ENCODE assay signal across 17 cellular contexts in the genomic region with DNA sequence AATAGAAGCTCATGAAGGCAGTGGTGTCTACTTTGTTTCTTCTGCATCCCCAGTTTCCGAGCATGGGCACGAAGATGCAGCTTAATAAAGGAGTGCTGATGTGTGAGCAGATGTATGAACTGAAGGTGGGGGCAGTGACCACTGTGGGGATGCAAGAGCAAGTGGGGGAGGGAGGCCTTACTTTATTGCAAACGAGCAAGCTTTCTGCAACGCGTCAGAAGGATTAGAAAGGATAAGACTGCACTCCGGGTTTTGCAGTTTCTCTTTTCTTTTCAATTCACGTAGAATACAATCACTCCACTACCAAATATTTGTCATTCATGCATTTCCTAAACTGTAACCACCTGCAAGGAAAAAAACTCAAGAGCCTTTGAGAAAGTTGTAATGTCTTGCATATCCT. TPM values are rescaled to one million over a fixed set of nuclear protein-coding genes. Genes with fewer than 3 reads are reported as not detected.
DNase-seq lines count a peak whose midpoint lies in the region; ATAC-seq and TF ChIP-seq lines count a peak whose summit lies in the region.
"Had no signal": no experiment of that assay in that cellular context is flagged by ENCODE, and none has a peak within 500 bp of the region (broad histone marks: within the 10 kb centered on the region; RNA-seq: fewer than 3 reads in every experiment).

No MANE protein-coding gene starts in this region.

- ATAC-seq in activated naive CD8-positive, alpha-beta T cell treated with anti-CD3 and anti-CD28 coated beads, Interleukin-2, amount 10 ng/mL, durations not matched to agents 7 days and 5 days (ENCODE audit: low read depth), result no peak
- ATAC-seq in body of pancreas (no peak), HG03520 (IDR thresholded peaks at IDR 0.05; ENCODE audit: unreplicated experiment) (no peak)

- no peak overlapping the region for H3K27ac Mint-ChIP-seq in activated naive CD8-positive, alpha-beta T cell treated with anti-CD3 and anti-CD28 coated beads, Interleukin-2, amount 10 ng/mL, durations not matched to agents 7 days and 5 days
- H3K27ac Mint-ChIP-seq in activated naive CD8-positive, alpha-beta T cell treated with anti-CD3 and anti-CD28 coated beads for 36 hours, result no peak overlapping the region
- H3K27ac Mint-ChIP-seq: CD8-positive, alpha-beta memory T cell had no signal

- H3K36me3 Mint-ChIP-seq in activated naive CD8-positive, alpha-beta T cell treated with anti-CD3 and anti-CD28 coated beads, Interleukin-2, amount 10 ng/mL, durations not matched to agents 7 days and 5 days, result no peaks in the 10 kb centered on the region
- H3K36me3 Mint-ChIP-seq in activated naive CD8-positive, alpha-beta T cell treated with anti-CD3 and anti-CD28 coated beads for 36 hours, result no peaks in the 10 kb centered on the region
- H3K36me3 Mint-ChIP-seq: CD8-positive, alpha-beta memory T cell had no signal

- H3K27ac ChIP-seq in MM.1S (ENCODE audit: low read length), result no peak overlapping the region
- H3K27ac ChIP-seq in smooth muscle cell (ENCODE audit: low read depth), result no peak overlapping the region
- no peak overlapping the region for H3K27ac ChIP-seq in body of pancreas

- no peaks in the 10 kb centered on the region for H3K9me3 ChIP-seq in MM.1S (replicated peaks; ENCODE audit: insufficient read depth, low read length)
- H3K9me3 ChIP-seq in smooth muscle cell (replicated peaks; ENCODE audit: low read depth), result no peaks in the 10 kb centered on the region
- no peaks in the 10 kb centered on the region for H3K9me3 ChIP-seq in body of pancreas
- H3K9me3 ChIP-seq: BE2C, Caco-2 had no signal

- H2AFZ ChIP-seq in MM.1S (ENCODE audit: low read length) (peak overlapping the region; percentile 43), smooth muscle cell (ENCODE audit: low read depth) (peak overlapping the region; percentile 39)

- H4K20me1 ChIP-seq in MM.1S (ENCODE audit: insufficient read depth, low read length) (no peaks in the 10 kb centered on the region), smooth muscle cell (ENCODE audit: low read depth) (no peaks in the 10 kb centered on the region)

- TF ChIP-seq CTCF in MM.1S (IDR thresholded peaks at IDR 0.05; ENCODE audit: low read length) (no peak), smooth muscle cell (IDR thresholded peaks at IDR 0.05; ENCODE audit: borderline replicate concordance, insufficient read depth, poor library complexity, severe bottlenecking) (no peak), body of pancreas (IDR thresholded peaks at IDR 0.05) (no peak)

- H3K4me2 ChIP-seq in MM.1S (ENCODE audit: low read depth, low read length) (peak overlapping the region; percentile 35), smooth muscle cell (peak overlapping the region; percentile 74)

- WGBS in smooth muscle cell (ENCODE audit: low lambda C conversion rate), result 18% methylated on average over 7 of the region's 7 CpGs
- 33 to 34% methylated on average over 7 of the region's 7 CpGs for WGBS in body of pancreas, 2 donors

- intact Hi-C loops in body of pancreas (cut with DNase I), result no loop called here

- H3K27me3 Mint-ChIP-seq in activated naive CD8-positive, alpha-beta T cell treated with anti-CD3 and anti-CD28 coated beads, Interleukin-2, amount 10 ng/mL, durations not matched to agents 7 days and 5 days, result peaks cover 19% of the 10 kb centered on the region
- H3K27me3 Mint-ChIP-seq in activated naive CD8-positive, alpha-beta T cell treated with anti-CD3 and anti-CD28 coated beads for 36 hours, result peaks cover 32% of the 10 kb centered on the region

- no peaks in the 10 kb centered on the region for H3K9me3 Mint-ChIP-seq in activated naive CD8-positive, alpha-beta T cell treated with anti-CD3 and anti-CD28 coated beads, Interleukin-2, amount 10 ng/mL, durations not matched to agents 7 days and 5 days
- H3K9me3 Mint-ChIP-seq in activated naive CD8-positive, alpha-beta T cell treated with anti-CD3 and anti-CD28 coated beads for 36 hours, result no peaks in the 10 kb centered on the region

- POLR2A ChIA-PET in activated naive CD8-positive, alpha-beta T cell treated with anti-CD3 and anti-CD28 coated beads, Interleukin-2, amount 10 ng/mL, durations not matched to agents 7 days and 5 days (lab: Charles Lee), result no interaction called here

- peaks cover 3% of the 10 kb centered on the region for H3K4me1 Mint-ChIP-seq in activated naive CD8-positive, alpha-beta T cell treated with anti-CD3 and anti-CD28 coated beads, Interleukin-2, amount 10 ng/mL, durations not matched to agents 7 days and 5 days
- peaks cover 4% of the 10 kb centered on the region for H3K4me1 Mint-ChIP-seq in activated naive CD8-positive, alpha-beta T cell treated with anti-CD3 and anti-CD28 coated beads for 36 hours
- H3K4me1 Mint-ChIP-seq: CD8-positive, alpha-beta memory T cell had no signal

- no peak overlapping the region for H3K9ac ChIP-seq in MM.1S (ENCODE audit: low read length)
- H3K9ac ChIP-seq in smooth muscle cell (ENCODE audit: low read depth), result no peak overlapping the region

- H3K27me3 ChIP-seq in MM.1S (replicated peaks; ENCODE audit: insufficient read depth, low read length) (no peaks in the 10 kb centered on the region), smooth muscle cell (ENCODE audit: low read depth) (no peaks in the 10 kb centered on the region), body of pancreas (no peaks in the 10 kb centered on the region)
- H3K27me3 ChIP-seq: BE2C had no signal

- no peak for TF ChIP-seq POLR2A in body of pancreas (IDR thresholded peaks at IDR 0.05)

- no peaks in the 10 kb centered on the region for H3K79me2 ChIP-seq in MM.1S (ENCODE audit: low read length)
- no peaks in the 10 kb centered on the region for H3K79me2 ChIP-seq in smooth muscle cell (ENCODE audit: low read depth)

- peak overlapping the region; percentile 16 for H3K4me3 ChIP-seq in MM.1S (ENCODE audit: low read length)
- no peak overlapping the region for H3K4me3 ChIP-seq in smooth muscle cell
- no peak overlapping the region for H3K4me3 ChIP-seq in body of pancreas

- H3F3A ChIP-seq in MM.1S (ENCODE audit: insufficient read depth, low read length) (no peaks in the 10 kb centered on the region), smooth muscle cell (ENCODE audit: low read depth) (no peaks in the 10 kb centered on the region)

- H3K4me3 Mint-ChIP-seq in activated naive CD8-positive, alpha-beta T cell treated with anti-CD3 and anti-CD28 coated beads, Interleukin-2, amount 10 ng/mL, durations not matched to agents 7 days and 5 days, result peak overlapping the region; percentile 63
- no peak overlapping the region for H3K4me3 Mint-ChIP-seq in activated naive CD8-positive, alpha-beta T cell treated with anti-CD3 and anti-CD28 coated beads for 36 hours
- H3K4me3 Mint-ChIP-seq: CD8-positive, alpha-beta memory T cell had no signal

- H3K9me2 ChIP-seq in MM.1S (replicated peaks; ENCODE audit: insufficient read depth, low read length), result no peaks in the 10 kb centered on the region

- DNase-seq in activated naive CD8-positive, alpha-beta T cell treated with anti-CD3 and anti-CD28 coated beads, Interleukin-2, amount 10 ng/mL, durations not matched to agents 7 days and 5 days, result no peak
- no peak for DNase-seq in activated naive CD8-positive, alpha-beta T cell treated with anti-CD3 and anti-CD28 coated beads for 36 hours
- DNase-seq in MM.1S, result peak; percentile 77
- peak; percentile 67 for DNase-seq in RPMI8226
- DNase-seq in smooth muscle cell (lab: John Stamatoyannopoulos, UW; ENCODE audit: unreplicated experiment), result no peak
- no peak for DNase-seq in body of pancreas
- DNase-seq in central memory CD4-positive, alpha-beta T cell, result no peak
- DNase-seq: ACHN; BE2C; Caco-2; CD8-positive, alpha-beta memory T cell; GF-D8; H7; IMR-90 had no signal

- H3K4me1 ChIP-seq in MM.1S (ENCODE audit: low read length) (no peaks in the 10 kb centered on the region), smooth muscle cell (ENCODE audit: low read depth) (peaks cover 8% of the 10 kb centered on the region), body of pancreas (no peaks in the 10 kb centered on the region)
- H3K4me1 ChIP-seq: BE2C, Caco-2 had no signal

- H3K36me3 ChIP-seq in MM.1S (replicated peaks; ENCODE audit: insufficient read depth, low read length), result no peaks in the 10 kb centered on the region
- no peaks in the 10 kb centered on the region for H3K36me3 ChIP-seq in smooth muscle cell (ENCODE audit: low read depth)
- H3K36me3 ChIP-seq in body of pancreas (replicated peaks in 1 of 2; ENCODE audit: insufficient read depth in 1 of 2, low read depth in 2 of 2), result no peaks in the 10 kb centered on the region
- H3K36me3 ChIP-seq: BE2C had no signal

RNA-seq across cellular contexts. Expression of a gene that starts 4.3 kb away (rescaled TPM):
- total RNA-seq in activated naive CD8-positive, alpha-beta T cell treated with anti-CD3 and anti-CD28 coated beads, Interleukin-2, amount 10 ng/mL, durations not matched to agents 7 days and 5 days, result not detected
- under 1 TPM in 1 of 2 experiments, not detected in 1; 0.04 TPM for total RNA-seq in activated naive CD8-positive, alpha-beta T cell treated with anti-CD3 and anti-CD28 coated beads for 36 hours
- total RNA-seq in smooth muscle cell (not detected in 2 replicates), body of pancreas (not detected)
- polyA plus RNA-seq in smooth muscle cell, result not detected in 2 replicates
- total RNA-seq: A172; Caco-2; CD8-positive, alpha-beta memory T cell; H7; HT-29; IMR-90 had no signal
- polyA plus RNA-seq: CD8-positive, alpha-beta memory T cell; IMR-90 had no signal

RNA-seq across cellular contexts. Expression of a gene that starts 8.4 kb away (rescaled TPM):
- not detected for total RNA-seq in activated naive CD8-positive, alpha-beta T cell treated with anti-CD3 and anti-CD28 coated beads, Interleukin-2, amount 10 ng/mL, durations not matched to agents 7 days and 5 days
- 1 to 10 TPM; 3.1 to 3.5 TPM for total RNA-seq in activated naive CD8-positive, alpha-beta T cell treated with anti-CD3 and anti-CD28 coated beads for 36 hours
- not detected in 2 replicates for total RNA-seq in smooth muscle cell
- polyA plus RNA-seq in smooth muscle cell, result not detected in 2 replicates
- total RNA-seq in body of pancreas, result under 1 TPM in 1 of 2 donors, not detected in 1; 0.66 TPM
- total RNA-seq: A172, Caco-2, H7, HT-29, IMR-90 had no signal
- polyA plus RNA-seq: CD8-positive, alpha-beta memory T cell; IMR-90 had no signal

RNA-seq across cellular contexts. Expression of a gene that starts 47.6 kb away (rescaled TPM):
- not detected for total RNA-seq in activated naive CD8-positive, alpha-beta T cell treated with anti-CD3 and anti-CD28 coated beads, Interleukin-2, amount 10 ng/mL, durations not matched to agents 7 days and 5 days
- total RNA-seq in activated naive CD8-positive, alpha-beta T cell treated with anti-CD3 and anti-CD28 coated beads for 36 hours, result not detected
- not detected in 2 replicates for total RNA-seq in smooth muscle cell
- polyA plus RNA-seq in smooth muscle cell, result not detected in 2 replicates
- total RNA-seq in body of pancreas, result not detected
- total RNA-seq: A172; Caco-2; CD8-positive, alpha-beta memory T cell; H7; HT-29; IMR-90 had no signal
- polyA plus RNA-seq: CD8-positive, alpha-beta memory T cell; IMR-90 had no signal

Comparison
In these comparisons a context has a peak if more than half of its experiments do, and no peak if none do; other contexts are left out.
1. DNase-seq: peak in MM.1S (single experiment) and RPMI8226 (single experiment); none in activated naive CD8-positive, alpha-beta T cell treated with anti-CD3 and anti-CD28 coated beads, Interleukin-2, amount 10 ng/mL, durations not matched to agents 7 days and 5 days (single experiment), activated naive CD8-positive, alpha-beta T cell treated with anti-CD3 and anti-CD28 coated beads for 36 hours (single experiment), smooth muscle cell (single experiment), body of pancreas (0 of 4) and central memory CD4-positive, alpha-beta T cell (single experiment).